29 cellular contexts compared by ENCODE assay signal in the genomic region with DNA sequence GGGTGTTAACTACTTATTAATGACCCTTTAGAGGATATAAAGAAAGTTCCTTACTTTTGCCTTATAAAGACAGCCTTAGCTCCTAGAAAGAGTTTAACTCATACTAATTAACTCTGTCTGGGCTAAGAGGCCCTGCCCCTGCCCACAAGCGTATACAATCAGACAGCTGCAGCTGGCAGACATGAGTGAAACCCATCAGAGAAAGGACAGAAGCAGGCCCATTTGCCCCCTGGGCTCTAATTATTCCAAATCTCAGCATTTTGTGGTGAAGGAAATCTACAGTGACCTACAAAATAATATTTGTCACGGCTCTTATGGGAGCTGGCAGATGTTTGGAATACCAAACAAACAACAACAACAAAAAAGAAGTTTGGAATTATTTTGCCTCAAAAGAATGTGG.
"Had no signal": no experiment of that assay in that cellular context is flagged by ENCODE, and none has a peak within 500 bp of the region (broad histone marks: within the 10 kb centered on the region; RNA-seq: fewer than 3 reads in every experiment).

No MANE protein-coding gene starts in this region.

- H3K9me3 ChIP-seq: body of pancreas, esophagus muscularis mucosa, gastroesophageal sphincter had no signal

- H3K4me1 ChIP-seq: body of pancreas, foreskin keratinocyte, gastroesophageal sphincter had no signal

- H3K4me3 ChIP-seq: body of pancreas, esophagus muscularis mucosa, gastroesophageal sphincter had no signal

- H3K27me3 ChIP-seq: body of pancreas, esophagus muscularis mucosa, foreskin keratinocyte, gastroesophageal sphincter had no signal

- H3K36me3 ChIP-seq: esophagus muscularis mucosa, gastroesophageal sphincter, WERI-Rb-1 had no signal

- ATAC-seq: activated CD4-positive, CD25-positive, alpha-beta regulatory T cell treated with anti-CD3 and anti-CD28 coated beads, Interleukin-2, amount 50 U/mL, for 24 hours; activated CD8-positive, alpha-beta T cell treated with anti-CD3 and anti-CD28 coated beads for 36 hours; activated naive CD4-positive, alpha-beta T cell treated with anti-CD3 and anti-CD28 coated beads, Interleukin-2, amount 50 U/mL, for 72 hours; activated T-cell treated with anti-CD3 and anti-CD28 coated beads, Interleukin-2, amount 50 U/mL, for 4 hours; activated T-helper 17 cell treated with anti-CD3 and anti-CD28 coated beads, Interleukin-2, amount 50 U/mL, for 72 hours; body of pancreas; effector memory CD8-positive, alpha-beta T cell; foreskin keratinocyte; T-helper 17 cell had no signal

- H3K27ac ChIP-seq: body of pancreas, foreskin keratinocyte, gastroesophageal sphincter, WERI-Rb-1 had no signal

- DNase-seq: activated B cell treated with CpG ODN at 0.5 μM for 24 hours; activated CD4-positive, alpha-beta T cell treated with anti-CD3 and anti-CD28 coated beads for 48 hours; activated CD4-positive, alpha-beta T cell treated with anti-CD3 and anti-CD28 coated beads, Interleukin-2, amount 50 U/mL, for 1 hour; activated CD4-positive, alpha-beta T cell treated with anti-CD3 and anti-CD28 coated beads, Interleukin-2, amount 50 U/mL, for 48 hours; activated CD8-positive, alpha-beta memory T cell treated with anti-CD3 and anti-CD28 coated beads for 24 hours; activated CD8-positive, alpha-beta T cell treated with anti-CD3 and anti-CD28 coated beads for 36 hours; activated effector memory CD4-positive, alpha-beta T cell treated with Interleukin-2 at 50 U/mL for 16 hours; activated naive CD4-positive, alpha-beta T cell treated with anti-CD3 and anti-CD28 coated beads, Interleukin-2, amount 10 ng/mL, durations not matched to agents 7 days and 5 days; activated naive CD8-positive, alpha-beta T cell treated with anti-CD3 and anti-CD28 coated beads, Interleukin-2, amount 10 ng/mL, durations not matched to agents 7 days and 5 days; activated T-cell treated with anti-CD3 and anti-CD28 coated beads, Interleukin-2, amount 50 U/mL, for 4 hours; amniotic stem cell; anterior cingulate cortex; body of pancreas; caudate nucleus; cortex of kidney; dermis blood vessel endothelial cell; effector CD4-positive, alpha-beta T cell; effector memory CD8-positive, alpha-beta T cell; erythroblast; foreskin keratinocyte; T-helper 1 cell; T-helper 17 cell; T1000; WERI-Rb-1 had no signal
